ENCODE assay signal across 14 cellular contexts in genomic region chr5:10635861-10636350, GRCh38.
A peak's percentile ranks its signal among the peaks of the same experiment; 100 is the strongest.
DNase-seq lines count a peak whose midpoint lies in the region; ATAC-seq, FAIRE-seq and TF ChIP-seq lines count a peak whose summit lies in the region.
"Had no signal": no experiment of that assay in that cellular context is flagged by ENCODE, and none has a peak within 500 bp of the region (broad histone marks: within the 10 kb centered on the region; RNA-seq: fewer than 3 reads in every experiment).

No MANE protein-coding gene starts in this region.

- ATAC-seq in GM18502 (IDR thresholded peaks at IDR 0.05; ENCODE audit: poor library complexity, unreplicated experiment) (peak; percentile 10), IMR-90 (ENCODE audit: low read depth) (no peak), K562 (peak; percentile 32; the same call in 2 of the 3 replicates)

- TF ChIP-seq RAD21 in IMR-90 (IDR thresholded peaks at IDR 0.05; ENCODE audit: low read length) (no peak), K562 (CRISPR knock-in tag; conservative IDR thresholded peaks at IDR 0.05 in 1 of 2, IDR thresholded peaks at IDR 0.05 in 1 of 2) (no peak)

- intact Hi-C loops in IMR-90 (cut with micrococcal nuclease): no loop called here
- intact Hi-C loops in K562 (cut with micrococcal nuclease): no loop called here
- intact Hi-C loops in PC-9 (cut with micrococcal nuclease; ENCODE audit: unreplicated experiment): no loop called here

- no peak overlapping the region for H3K18ac ChIP-seq in IMR-90 (ENCODE audit: low read depth, low read length)

- peaks cover 52 to 65% (median 62%) of the 10 kb centered on the region in 10 experiments for H3K4me1 ChIP-seq in BLaER1 treated with 17β-estradiol and CSF1 and Interleukin-3, amounts not matched to agents 10 nM and 100 nM
- H3K4me1 ChIP-seq in IMR-90 (ENCODE audit: control insufficient read depth, insufficient read depth, low read length) (peaks cover 9% of the 10 kb centered on the region), K562 (replicated peaks in 1 of 2; ENCODE audit: control insufficient read depth in 2 of 2, insufficient read depth in 2 of 2, low read length in 2 of 2) (peaks cover 0 to 4% of the 10 kb centered on the region in 2 experiments; a peak in 1 of 5 replicates), PC-9 (replicated peaks; ENCODE audit: insufficient read depth) (no peaks in the 10 kb centered on the region)
- H3K4me1 ChIP-seq: pancreas had no signal

- DNase-seq in IMR-90: no peak
- DNase-seq in K562 (ENCODE audit: extremely low read depth in 1 of 4, low spot score in 3 of 4): no peak
- DNase-seq in SW 1271 (lab: John Stamatoyannopoulos, UW): no peak
- DNase-seq in PC-9: no peak
- no peak for DNase-seq in RKO (ENCODE audit: low spot score)
- DNase-seq in D341Med (ENCODE audit: low spot score): no peak
- DNase-seq: NCI-H1436 treated with DMSO at 0.1 percent for 48 hours, OCI-M1, pancreas, upper lobe of right lung had no signal

- H3K79me1 ChIP-seq in IMR-90 (ENCODE audit: low read depth in 1 of 2, low read length in 2 of 2): peaks cover 25 to 72% of the 10 kb centered on the region in 2 experiments

- H3F3A ChIP-seq in PC-9 (ENCODE audit: insufficient read depth, low read depth): peaks cover 5% of the 10 kb centered on the region; the same call in 1 of the 2 replicates

- POLR2A ChIA-PET in IMR-90 (lab: Charles Lee; ENCODE audit: unreplicated experiment) (no interaction called here), K562 (lab: Yijun Ruan, JAX) (interaction anchor here (0.9 to 1.1 kb wide), 2 partner anchors 14 to 77 kb away, joined by 3 read pairs; no protein-coding TSS in a partner anchor), PC-9 (lab: Charles Lee; ENCODE audit: unreplicated experiment) (interaction anchor here (0.6 kb wide), 2 partner anchors 367 to 390 kb away, joined by 3 to 6 read pairs; no protein-coding TSS in a partner anchor)

- peaks cover 12% of the 10 kb centered on the region for H3K9me1 ChIP-seq in IMR-90 (ENCODE audit: insufficient read depth, low read length)
- no peaks in the 10 kb centered on the region for H3K9me1 ChIP-seq in K562 (ENCODE audit: control insufficient read depth, insufficient read depth, low read length)

- no peak overlapping the region for H2BK20ac ChIP-seq in IMR-90 (ENCODE audit: low read depth, low read length)

- BruUV-seq in IMR-90 (replicated peaks; lab: Mats Ljungman, UMichigan): no TSS peak
- BruUV-seq in K562 (replicated peaks; lab: Mats Ljungman, UMichigan): no TSS peak
- no TSS peak for BruUV-seq in PC-9 (replicated peaks; lab: Mats Ljungman, UMichigan)

- H2AFZ ChIP-seq in IMR-90 (replicated peaks; ENCODE audit: low read length, poor library complexity) (peak overlapping the region; percentile 73), K562 (ENCODE audit: low read depth, low read length) (no peak overlapping the region), PC-9 (no peak overlapping the region)

- CTCF ChIA-PET in IMR-90 (lab: Yijun Ruan, JAX): no interaction called here
- CTCF ChIA-PET in K562 (lab: Yijun Ruan, JAX; ENCODE audit: low intra/inter-chr PET ratio): no interaction called here
- CTCF ChIA-PET in PC-9 (lab: Charles Lee): no interaction called here

- H3K79me2 ChIP-seq in K562 (ENCODE audit: control insufficient read depth, insufficient read depth, low read length): no peaks in the 10 kb centered on the region
- H3K79me2 ChIP-seq in PC-9 (ENCODE audit: low read depth): no peaks in the 10 kb centered on the region

- TF ChIP-seq EP300 in K562 (IDR thresholded peaks at IDR 0.05; ENCODE audit: low read length): no peak

- WGBS in IMR-90 (ENCODE audit: extremely low coverage in 2 of 2, insufficient read length in 1 of 2), 2 experiments: 17% methylated on average over 1 of the region's 11 CpGs; no CpG with 5 or more reads in 1 of the 2 experiments
- WGBS in K562 (ENCODE audit: insufficient coverage, low coverage, missing lambda C conversion rate): 9% methylated on average over 11 of the region's 11 CpGs

- in situ Hi-C loops in IMR-90 (cut with MboI; ENCODE audit: low sequenced_read_pairs) (no loop called here), K562 (cut with MboI) (no loop called here)

- no peak overlapping the region for H3K4me3 ChIP-seq in BLaER1 treated with 17β-estradiol and CSF1 and Interleukin-3, amounts not matched to agents 10 nM and 100 nM
- H3K4me3 ChIP-seq in IMR-90 (ENCODE audit: insufficient read depth, low read depth, low read length) (no peak overlapping the region), K562 (no peak overlapping the region), PC-9 (no peak overlapping the region)
- H3K4me3 ChIP-seq: cardiac muscle cell, pancreas, upper lobe of right lung had no signal

- H3K9me2 ChIP-seq in PC-9 (ENCODE audit: insufficient read depth): no peaks in the 10 kb centered on the region

- peaks cover 0 to 58% (median 9%) of the 10 kb centered on the region in 11 experiments; a peak in 10 of 22 replicates for H4K20me1 ChIP-seq in BLaER1 treated with 17β-estradiol and CSF1 and Interleukin-3, amounts not matched to agents 10 nM and 100 nM
- H4K20me1 ChIP-seq in IMR-90 (ENCODE audit: insufficient read depth, low read length) (peaks cover 48% of the 10 kb centered on the region), K562 (replicated peaks; ENCODE audit: control insufficient read depth, insufficient read depth, low read length) (no peaks in the 10 kb centered on the region), PC-9 (ENCODE audit: insufficient read depth) (no peaks in the 10 kb centered on the region)

- H3K4ac ChIP-seq in IMR-90 (ENCODE audit: low read depth, low read length): no peak overlapping the region

- no peak overlapping the region for H3K14ac ChIP-seq in IMR-90 (replicated peaks; ENCODE audit: low read depth, low read length)

- no peaks in the 10 kb centered on the region for H3K27me3 ChIP-seq in BLaER1 treated with 17β-estradiol and CSF1 and Interleukin-3, amounts not matched to agents 10 nM and 100 nM
- H3K27me3 ChIP-seq in IMR-90 (ENCODE audit: control insufficient read depth, insufficient read depth, low read length) (no peaks in the 10 kb centered on the region), K562 (ENCODE audit: control insufficient read depth in 2 of 2, insufficient read depth in 2 of 2, low read length in 2 of 2) (peaks cover 18 to 46% of the 10 kb centered on the region in 2 experiments; a peak in 4 of 5 replicates), PC-9 (ENCODE audit: insufficient read depth, low read depth) (no peaks in the 10 kb centered on the region)
- H3K27me3 ChIP-seq: cardiac muscle cell, pancreas, upper lobe of right lung had no signal

- H2AK9ac ChIP-seq in IMR-90 (replicated peaks; ENCODE audit: low read depth, low read length, poor library complexity): peak overlapping the region; percentile 67

- H3K23ac ChIP-seq in IMR-90 (ENCODE audit: low read depth, low read length): no peak overlapping the region

- H3K56ac ChIP-seq in IMR-90 (ENCODE audit: extremely low read depth, insufficient read depth, low read length): no peak overlapping the region

- H2AK5ac ChIP-seq in IMR-90 (ENCODE audit: low read depth, low read length): no peak overlapping the region

- no peak for TF ChIP-seq CTCF in IMR-90 (conservative IDR thresholded peaks at IDR 0.05; ENCODE audit: low read depth, low read length)
- TF ChIP-seq CTCF in K562 (IDR thresholded peaks at IDR 0.05 in 2 of 3, conservative IDR thresholded peaks at IDR 0.05 in 1 of 3; ENCODE audit: insufficient read depth in 2 of 3, low read depth in 1 of 3, low read length in 3 of 3): no peak
- TF ChIP-seq CTCF in PC-9 (conservative IDR thresholded peaks at IDR 0.05): no peak

- H3K9ac ChIP-seq in BLaER1 treated with 17β-estradiol and CSF1 and Interleukin-3, amounts not matched to agents 10 nM and 100 nM: peak overlapping the region in 6 of 11 experiments; percentile 0 to 36 (median 24); a peak in 6 of 22 replicates
- H3K9ac ChIP-seq in IMR-90 (ENCODE audit: low read depth, low read length) (no peak overlapping the region), K562 (ENCODE audit: insufficient read depth in 1 of 2, low read depth in 2 of 2, low read length in 2 of 2) (no peak overlapping the region)

- peak overlapping the region in 10 of 11 experiments; percentile 12 to 75 (median 54); a peak in 19 of 22 replicates for H3K27ac ChIP-seq in BLaER1 treated with 17β-estradiol and CSF1 and Interleukin-3, amounts not matched to agents 10 nM and 100 nM
- H3K27ac ChIP-seq in IMR-90 (ENCODE audit: insufficient read depth, low read length): no peak overlapping the region; the same call in 1 of the 2 replicates
- H3K27ac ChIP-seq in K562 (ENCODE audit: extremely low read depth, low read depth, low read length): no peak overlapping the region
- H3K27ac ChIP-seq in PC-9: no peak overlapping the region
- H3K27ac ChIP-seq: cardiac muscle cell, pancreas, upper lobe of right lung had no signal

- H4K8ac ChIP-seq in IMR-90 (ENCODE audit: low read depth in 2 of 2, low read length in 2 of 2): no peak overlapping the region

- dilution Hi-C loops in IMR-90 (cut with HindIII; ENCODE audit: low sequenced_read_pairs, unreplicated experiment): no loop called here

- H4K91ac ChIP-seq in IMR-90 (ENCODE audit: insufficient read depth, low read depth, low read length): no peak overlapping the region

- no peak for FAIRE-seq in K562 (lab: Jason Lieb, UNC)
- FAIRE-seq: D721Med, pancreas had no signal

- H3K4me2 ChIP-seq in BLaER1 treated with 17β-estradiol and CSF1 and Interleukin-3, amounts not matched to agents 10 nM and 100 nM: peak overlapping the region; percentile 74 to 94 (median 90)
- H3K4me2 ChIP-seq in IMR-90 (ENCODE audit: low read depth, low read length) (no peak overlapping the region), K562 (ENCODE audit: insufficient read depth, low read length) (no peak overlapping the region), PC-9 (no peak overlapping the region)

- H2BK120ac ChIP-seq in IMR-90 (ENCODE audit: low read depth, low read length): 0 out of 2 replicates have a peak overlapping the region, but pooled peaks have one; percentile 14

- peaks cover 0 to 44% (median 23%) of the 10 kb centered on the region in 11 experiments; a peak in 16 of 22 replicates for H3K36me3 ChIP-seq in BLaER1 treated with 17β-estradiol and CSF1 and Interleukin-3, amounts not matched to agents 10 nM and 100 nM
- H3K36me3 ChIP-seq in IMR-90 (ENCODE audit: control insufficient read depth, insufficient read depth, low read length): peaks cover 19% of the 10 kb centered on the region
- H3K36me3 ChIP-seq in K562 (ENCODE audit: control insufficient read depth, insufficient read depth, low read length): no peaks in the 10 kb centered on the region
- no peaks in the 10 kb centered on the region for H3K36me3 ChIP-seq in PC-9 (ENCODE audit: low read depth)
- H3K36me3 ChIP-seq: cardiac muscle cell, pancreas, upper lobe of right lung had no signal

- no peak overlapping the region for H2BK5ac ChIP-seq in IMR-90 (ENCODE audit: low read depth, low read length, poor library complexity, severe bottlenecking)

- TF ChIP-seq POLR2A in IMR-90 (IDR thresholded peaks at IDR 0.05; ENCODE audit: low read depth, low read length) (no peak), K562 (conservative IDR thresholded peaks at IDR 0.05) (no peak)

- no peak overlapping the region for H4K5ac ChIP-seq in IMR-90 (ENCODE audit: low read depth, low read length)

- H2BK15ac ChIP-seq in IMR-90 (ENCODE audit: low read depth, low read length): no peak overlapping the region

- H3K9me3 ChIP-seq in BLaER1 treated with 17β-estradiol and CSF1 and Interleukin-3, amounts not matched to agents 10 nM and 100 nM (replicated peaks in 1 of 11): peaks cover 0 to 20% (median 14%) of the 10 kb centered on the region in 11 experiments; a peak in 16 of 22 replicates
- H3K9me3 ChIP-seq in IMR-90 (ENCODE audit: control insufficient read depth, insufficient read depth, low read length) (no peaks in the 10 kb centered on the region), K562 (replicated peaks; ENCODE audit: control insufficient read depth, insufficient read depth, low read depth, low read length) (peaks cover 7% of the 10 kb centered on the region), PC-9 (ENCODE audit: insufficient read depth, low read depth) (no peaks in the 10 kb centered on the region)
- H3K9me3 ChIP-seq: pancreas, upper lobe of right lung had no signal

Comparison
In these comparisons a context has a peak if more than half of its experiments do, and no peak if none do; other contexts are left out.
1. H3K27ac ChIP-seq: peak in BLaER1 treated with 17β-estradiol and CSF1 and Interleukin-3, amounts not matched to agents 10 nM and 100 nM (10 of 11); none in IMR-90 (single experiment), K562 (single experiment) and PC-9 (single experiment).
2. H3K4me2 ChIP-seq: peak in BLaER1 treated with 17β-estradiol and CSF1 and Interleukin-3, amounts not matched to agents 10 nM and 100 nM (11 of 11); none in IMR-90 (single experiment), K562 (single experiment) and PC-9 (single experiment).
3. H3K9ac ChIP-seq: peak in BLaER1 treated with 17β-estradiol and CSF1 and Interleukin-3, amounts not matched to agents 10 nM and 100 nM (6 of 11); none in IMR-90 (single experiment) and K562 (0 of 2).